Comparison of ENCODE assay signal across 31 cellular contexts in genomic region chr18:70354771-70355170, GRCh38.
"Had no signal": no experiment of that assay in that cellular context is flagged by ENCODE, and none has a peak within 500 bp of the region (broad histone marks: within the 10 kb centered on the region; RNA-seq: fewer than 3 reads in every experiment).

No MANE protein-coding gene starts in this region.

- H3K4me2 ChIP-seq: neural progenitor cell, smooth muscle cell had no signal

- DNase-seq: natural killer cell; occipital lobe; ovary; posterior cingulate gyrus; psoas muscle; right cardiac atrium; spleen; stimulated activated CD4-positive, alpha-beta T cell treated with anti-CD3 and anti-CD28 coated beads, Interleukin-12 subunit alpha, Interleukin-12 subunit beta, amount 100 ng/mL, for 4 hours; stimulated activated CD4-positive, alpha-beta T cell treated with anti-CD3 and anti-CD28 coated beads, Interleukin-1b, Interleukin-23, amount 100 ng/mL, for 48 hours; stimulated activated CD4-positive, alpha-beta T cell treated with anti-CD3 and anti-CD28 coated beads, Interleukin-4, amount 100 ng/mL, for 1 hour; stimulated activated CD4-positive, alpha-beta T cell treated with anti-CD3 and anti-CD28 coated beads, Interleukin-4, amount 100 ng/mL, for 4 hours; stimulated activated CD8-positive, alpha-beta memory T cell treated with anti-CD3 and anti-CD28 coated beads, Interleukin-4, amount 100 ng/mL, for 48 hours; stimulated activated naive CD4-positive, alpha-beta T cell; stimulated activated naive CD8-positive, alpha-beta T cell treated with anti-CD3 and anti-CD28 coated beads, Interleukin-15, amount 100 ng/mL, for 72 hours; stimulated activated naive CD8-positive, alpha-beta T cell treated with anti-CD3 and anti-CD28 coated beads, Interleukin-15, Interleukin-2, amounts not matched to agents 100 U/mL and 50 U/mL, for 24 hours; substantia nigra; testis; tibial artery; transverse colon; upper lobe of right lung; uterus had no signal

- H3K27ac Mint-ChIP-seq: natural killer cell; nephron; neural progenitor cell; progenitor cell of endocrine pancreas; stimulated activated memory B cell treated with anti-CD40 and anti-IgM and Interleukin-4, amounts not matched to agents 10 μg/mL and 1 μg/mL and 100 μg/mL, for 72 hours; stimulated activated naive CD8-positive, alpha-beta T cell treated with anti-CD3 and anti-CD28 coated beads, Interleukin-15, amount 100 ng/mL, for 72 hours; type B pancreatic cell had no signal

- H3K27me3 ChIP-seq: neural progenitor cell, ovary, spleen, suprapubic skin, testis, tibial artery, transverse colon, upper lobe of right lung, uterus had no signal

- H3K4me3 Mint-ChIP-seq: natural killer cell; nephron; neural progenitor cell; stimulated activated memory B cell treated with anti-CD40 and anti-IgM and Interleukin-4, amounts not matched to agents 10 μg/mL and 1 μg/mL and 100 μg/mL, for 72 hours; stimulated activated naive CD8-positive, alpha-beta T cell treated with anti-CD3 and anti-CD28 coated beads, Interleukin-15, amount 100 ng/mL, for 72 hours; type B pancreatic cell had no signal

- ATAC-seq: natural killer cell; psoas muscle; right cardiac atrium; sciatic nerve; stimulated activated memory B cell treated with anti-CD40 and anti-IgM and Interleukin-4, amounts not matched to agents 10 μg/mL and 1 μg/mL and 100 μg/mL, for 72 hours; stimulated activated naive CD8-positive, alpha-beta T cell treated with anti-CD3 and anti-CD28 coated beads, Interleukin-15, amount 100 ng/mL, for 72 hours; stimulated activated naive CD8-positive, alpha-beta T cell treated with anti-CD3 and anti-CD28 coated beads, Interleukin-15, Interleukin-2, amounts not matched to agents 100 U/mL and 50 U/mL, for 24 hours; upper lobe of right lung had no signal

- H3K9me3 ChIP-seq: ovary, suprapubic skin, testis, upper lobe of right lung, uterus had no signal

- H3K4me3 ChIP-seq: neural progenitor cell, ovary, psoas muscle, skin epidermis, smooth muscle cell, spleen, suprapubic skin, testis, tibial artery, transverse colon, upper lobe of right lung, uterus had no signal

- H3K4me1 ChIP-seq: parathyroid adenoma, psoas muscle, spleen, suprapubic skin, testis, tibial artery, upper lobe of right lung, uterus had no signal

- H3K36me3 Mint-ChIP-seq: stimulated activated memory B cell treated with anti-CD40 and anti-IgM and Interleukin-4, amounts not matched to agents 10 μg/mL and 1 μg/mL and 100 μg/mL, for 72 hours had no signal

- H3K27ac ChIP-seq: neural progenitor cell, ovary, parathyroid adenoma, psoas muscle, skin epidermis, spleen, suprapubic skin, testis, tibial artery, transverse colon, upper lobe of right lung, uterus had no signal

- H3K27me3 Mint-ChIP-seq: progenitor cell of endocrine pancreas; stimulated activated memory B cell treated with anti-CD40 and anti-IgM and Interleukin-4, amounts not matched to agents 10 μg/mL and 1 μg/mL and 100 μg/mL, for 72 hours; stimulated activated naive CD8-positive, alpha-beta T cell treated with anti-CD3 and anti-CD28 coated beads, Interleukin-15, amount 100 ng/mL, for 72 hours; type B pancreatic cell had no signal

- H3K79me2 ChIP-seq: parathyroid adenoma had no signal

- H3K4me1 Mint-ChIP-seq: natural killer cell; nephron; stimulated activated memory B cell treated with anti-CD40 and anti-IgM and Interleukin-4, amounts not matched to agents 10 μg/mL and 1 μg/mL and 100 μg/mL, for 72 hours; stimulated activated naive CD8-positive, alpha-beta T cell treated with anti-CD3 and anti-CD28 coated beads, Interleukin-15, amount 100 ng/mL, for 72 hours had no signal

- H3K9ac ChIP-seq: neural progenitor cell, parathyroid adenoma had no signal

- H3K36me3 ChIP-seq: neural progenitor cell, ovary, uterus had no signal

- H2AFZ ChIP-seq: neural progenitor cell, parathyroid adenoma had no signal
